Comparison of ENCODE assay signal across 33 cellular contexts in genomic region chrX:119013146-119013545, GRCh38. TPM values are rescaled to one million over a fixed set of nuclear protein-coding genes. Genes with fewer than 3 reads are reported as not detected.
"Had no signal": no experiment of that assay in that cellular context is flagged by ENCODE, and none has a peak within 500 bp of the region (broad histone marks: within the 10 kb centered on the region; RNA-seq: fewer than 3 reads in every experiment).

No MANE protein-coding gene starts in this region.

- H3K27ac Mint-ChIP-seq: activated CD8-positive, alpha-beta T cell treated with anti-CD3 and anti-CD28 coated beads for 36 hours; activated naive CD4-positive, alpha-beta T cell treated with anti-CD3 and anti-CD28 coated beads, Interleukin-2, amount 10 ng/mL, durations not matched to agents 7 days and 5 days; activated naive CD4-positive, alpha-beta T cell treated with anti-CD3 and anti-CD28 coated beads, Interleukin-2, amount 50 U/mL, for 72 hours; activated naive CD8-positive, alpha-beta T cell treated with anti-CD3 and anti-CD28 coated beads, Interleukin-2, amount 10 ng/mL, durations not matched to agents 7 days and 5 days; activated T-cell treated with anti-CD3 and anti-CD28 coated beads, Interleukin-2, amount 50 U/mL, for 72 hours; effector memory CD8-positive, alpha-beta T cell had no signal

- H3K36me3 ChIP-seq: brain microvascular endothelial cell had no signal

- H3K9me3 Mint-ChIP-seq: activated CD8-positive, alpha-beta T cell treated with anti-CD3 and anti-CD28 coated beads for 36 hours; activated naive CD4-positive, alpha-beta T cell treated with anti-CD3 and anti-CD28 coated beads, Interleukin-2, amount 10 ng/mL, durations not matched to agents 7 days and 5 days; activated naive CD4-positive, alpha-beta T cell treated with anti-CD3 and anti-CD28 coated beads, Interleukin-2, amount 50 U/mL, for 72 hours; activated naive CD8-positive, alpha-beta T cell treated with anti-CD3 and anti-CD28 coated beads, Interleukin-2, amount 10 ng/mL, durations not matched to agents 7 days and 5 days; activated T-cell treated with anti-CD3 and anti-CD28 coated beads, Interleukin-2, amount 50 U/mL, for 72 hours; effector memory CD8-positive, alpha-beta T cell had no signal

- DNase-seq: activated CD4-positive, alpha-beta T cell treated with anti-CD3 and anti-CD28 coated beads for 48 hours; activated CD4-positive, alpha-beta T cell treated with anti-CD3 and anti-CD28 coated beads, Interleukin-2, amount 50 U/mL, for 1 hour; activated CD4-positive, alpha-beta T cell treated with anti-CD3 and anti-CD28 coated beads, Interleukin-2, amount 50 U/mL, for 48 hours; activated CD8-positive, alpha-beta memory T cell treated with anti-CD3 and anti-CD28 coated beads for 24 hours; activated CD8-positive, alpha-beta memory T cell treated with anti-CD3 and anti-CD28 coated beads, Interleukin-2, amount 50 U/mL, for 4 hours; activated CD8-positive, alpha-beta T cell treated with anti-CD3 and anti-CD28 coated beads for 36 hours; activated gamma-delta T cell; activated naive CD4-positive, alpha-beta T cell; activated naive CD4-positive, alpha-beta T cell treated with anti-CD3 and anti-CD28 coated beads, Interleukin-2, amount 10 ng/mL, durations not matched to agents 7 days and 5 days; activated naive CD8-positive, alpha-beta T cell treated with anti-CD3 and anti-CD28 coated beads, Interleukin-2, amount 10 ng/mL, durations not matched to agents 7 days and 5 days; activated T-cell treated with anti-CD3 and anti-CD28 coated beads, Interleukin-2, amount 50 U/mL, for 1 hour; activated T-cell treated with anti-CD3 and anti-CD28 coated beads, Interleukin-2, amount 50 U/mL, for 72 hours; amniotic stem cell; anterior cingulate cortex; brain microvascular endothelial cell; cortex of kidney; dermis blood vessel endothelial cell; effector CD4-positive, alpha-beta T cell; effector memory CD8-positive, alpha-beta T cell; erythroblast; foreskin keratinocyte; gastrocnemius medialis; glutamatergic neuron; heart left ventricle; T-helper 2 cell had no signal

- H3K27ac ChIP-seq: brain microvascular endothelial cell, esophagus muscularis mucosa, foreskin keratinocyte, gastrocnemius medialis, heart left ventricle had no signal

- FAIRE-seq: astrocyte, bronchial epithelial cell had no signal

- ATAC-seq: activated CD4-positive, CD25-positive, alpha-beta regulatory T cell treated with anti-CD3 and anti-CD28 coated beads, Interleukin-2, amount 50 U/mL, for 24 hours; activated CD8-positive, alpha-beta T cell treated with anti-CD3 and anti-CD28 coated beads for 36 hours; activated naive CD4-positive, alpha-beta T cell treated with anti-CD3 and anti-CD28 coated beads, Interleukin-2, amount 50 U/mL, for 72 hours; activated T-cell treated with anti-CD3 and anti-CD28 coated beads, Interleukin-2, amount 50 U/mL, for 72 hours; effector memory CD8-positive, alpha-beta T cell; foreskin keratinocyte; gastrocnemius medialis; heart left ventricle had no signal

- H3K27me3 Mint-ChIP-seq: activated CD8-positive, alpha-beta T cell treated with anti-CD3 and anti-CD28 coated beads for 36 hours; activated naive CD4-positive, alpha-beta T cell treated with anti-CD3 and anti-CD28 coated beads, Interleukin-2, amount 10 ng/mL, durations not matched to agents 7 days and 5 days; activated naive CD8-positive, alpha-beta T cell treated with anti-CD3 and anti-CD28 coated beads, Interleukin-2, amount 10 ng/mL, durations not matched to agents 7 days and 5 days; effector memory CD8-positive, alpha-beta T cell had no signal

- H3K4me1 ChIP-seq: foreskin keratinocyte, gastrocnemius medialis had no signal

- H3K9me3 ChIP-seq: esophagus muscularis mucosa, gastrocnemius medialis had no signal

- H3K4me3 ChIP-seq: esophagus muscularis mucosa, gastrocnemius medialis, heart left ventricle had no signal

- H3K4me3 Mint-ChIP-seq: activated CD8-positive, alpha-beta T cell treated with anti-CD3 and anti-CD28 coated beads for 36 hours; activated naive CD4-positive, alpha-beta T cell treated with anti-CD3 and anti-CD28 coated beads, Interleukin-2, amount 10 ng/mL, durations not matched to agents 7 days and 5 days; activated naive CD8-positive, alpha-beta T cell treated with anti-CD3 and anti-CD28 coated beads, Interleukin-2, amount 10 ng/mL, durations not matched to agents 7 days and 5 days; activated T-cell treated with anti-CD3 and anti-CD28 coated beads, Interleukin-2, amount 50 U/mL, for 72 hours; effector memory CD8-positive, alpha-beta T cell had no signal

- H3K27me3 ChIP-seq: brain microvascular endothelial cell, esophagus muscularis mucosa, gastrocnemius medialis, heart left ventricle had no signal

RNA-seq across cellular contexts. Expression of gene LONRF3, which starts 38.7 kb away (rescaled TPM):
- total RNA-seq: foreskin keratinocyte had no signal

RNA-seq across cellular contexts. Expression of gene CT47C1, which starts 59.6 kb away (rescaled TPM):
- total RNA-seq: activated CD8-positive, alpha-beta T cell treated with anti-CD3 and anti-CD28 coated beads for 36 hours; activated naive CD4-positive, alpha-beta T cell treated with anti-CD3 and anti-CD28 coated beads, Interleukin-2, amount 50 U/mL, for 72 hours; activated naive CD8-positive, alpha-beta T cell treated with anti-CD3 and anti-CD28 coated beads, Interleukin-2, amount 10 ng/mL, durations not matched to agents 7 days and 5 days; activated T-cell treated with anti-CD3 and anti-CD28 coated beads, Interleukin-2, amount 50 U/mL, for 72 hours; astrocyte; bronchial epithelial cell; cardiac septum; chondrocyte; dermis blood vessel endothelial cell; esophagus muscularis mucosa; foreskin keratinocyte; gastrocnemius medialis; heart left ventricle; T-helper 1 cell treated with Interleukin-12 subunit alpha and Interleukin-12 subunit beta and Interleukin-4 antibody, amounts not matched to agents 30 ng/mL and 1 ng/mL, for 36 hours had no signal
